ENCODE assay signal across 22 cellular contexts in the genomic region with DNA sequence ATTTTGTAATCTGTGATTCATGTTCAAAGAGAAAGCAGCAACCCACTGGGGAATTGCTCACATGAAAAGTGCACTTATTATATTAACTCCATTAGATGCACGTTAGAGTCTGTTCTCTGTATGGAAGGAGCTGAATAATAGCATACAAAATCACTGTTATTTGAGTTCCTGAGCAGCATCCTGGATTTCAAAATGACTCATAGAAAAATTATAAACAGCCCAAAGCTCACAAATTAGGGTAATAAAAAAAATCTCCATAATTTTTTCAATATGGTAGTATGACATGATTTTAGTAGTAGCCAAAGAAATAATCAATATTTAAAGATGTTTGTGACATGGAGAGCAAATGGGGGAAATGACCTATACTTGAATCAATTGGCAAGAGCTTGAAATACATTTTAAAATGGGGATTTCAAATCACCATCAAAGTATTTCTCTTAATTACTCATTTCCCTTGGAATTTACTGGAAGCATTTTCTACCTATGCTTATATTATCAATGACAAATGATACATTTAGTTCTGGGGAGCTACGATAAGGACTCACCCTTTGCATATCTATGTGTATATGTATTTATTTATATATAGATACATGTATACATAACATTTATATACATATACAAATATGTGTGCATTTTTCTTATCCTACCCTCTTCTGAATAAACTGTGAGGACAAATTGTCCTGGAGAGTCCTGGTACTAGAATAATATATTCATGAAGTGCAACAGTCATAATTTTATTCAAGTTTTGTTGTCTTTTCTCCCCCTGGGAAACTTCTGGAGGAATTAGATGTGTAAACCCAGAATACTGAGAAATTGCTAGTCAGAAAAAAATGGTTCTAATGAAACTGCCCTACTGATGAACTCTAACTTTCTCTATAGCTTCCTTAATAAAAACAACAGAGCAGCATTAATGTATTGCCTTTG.
DNase-seq lines count a peak whose midpoint lies in the region; FAIRE-seq and TF ChIP-seq lines count a peak whose summit lies in the region.
"Had no signal": no experiment of that assay in that cellular context is flagged by ENCODE, and none has a peak within 500 bp of the region (broad histone marks: within the 10 kb centered on the region; RNA-seq: fewer than 3 reads in every experiment).

No MANE protein-coding gene starts in this region.

- H3K79me2 ChIP-seq in astrocyte (ENCODE audit: insufficient read depth, low read length) (no peaks in the 10 kb centered on the region), OCI-LY7 (ENCODE audit: insufficient read depth, low read depth, low read length) (no peaks in the 10 kb centered on the region)

- DNase-seq in MCF 10A (ENCODE audit: unreplicated experiment) (no peak), breast epithelium (ENCODE audit: low spot score in 2 of 2) (no peak), astrocyte (ENCODE audit: low read depth) (no peak), fibroblast of the aortic adventitia (ENCODE audit: low read depth) (peak; percentile 68), tibial artery (no peak), colonic mucosa (no peak), OCI-LY7 (ENCODE audit: low spot score) (no peak), germinal center (ENCODE audit: low spot score) (no peak)
- DNase-seq: 8988T; activated CD4-positive, alpha-beta T cell treated with anti-CD3 and anti-CD28 coated beads, Interleukin-2, amount 10 ng/mL, durations not matched to agents 7 days and 5 days; activated CD8-positive, alpha-beta memory T cell treated with anti-CD3 and anti-CD28 coated beads, Interleukin-2, amount 50 U/mL, for 48 hours; activated naive CD4-positive, alpha-beta T cell treated with Interleukin-2 at 50 U/mL for 16 hours; hippocampal formation; kidney glomerular epithelial cell; NCI-H1417; NCI-H774; PC-9; retina; stimulated activated naive CD8-positive, alpha-beta T cell treated with anti-CD3 and anti-CD28 coated beads, Interleukin-15, Interleukin-2, amounts not matched to agents 100 U/mL and 50 U/mL, for 24 hours; transverse colon had no signal

- H3K9me3 ChIP-seq in breast epithelium = no peaks in the 10 kb centered on the region
- no peaks in the 10 kb centered on the region for H3K9me3 ChIP-seq in astrocyte (ENCODE audit: insufficient read depth, low read depth, low read length)
- H3K9me3 ChIP-seq in tibial artery = no peaks in the 10 kb centered on the region
- H3K9me3 ChIP-seq in colonic mucosa = no peaks in the 10 kb centered on the region
- no peaks in the 10 kb centered on the region for H3K9me3 ChIP-seq in OCI-LY7 (ENCODE audit: low read length)
- H3K9me3 ChIP-seq: transverse colon had no signal

- POLR2A ChIA-PET in MCF 10A (lab: Yijun Ruan, JAX) (no interaction called here), OCI-LY7 (lab: Charles Lee) (interaction anchor here (0.6 to 1.4 kb wide), 3 partner anchors 12 to 980 kb away, joined by 3 to 6 read pairs (median 3); no protein-coding TSS in a partner anchor)

- H3K27me3 ChIP-seq in breast epithelium = no peaks in the 10 kb centered on the region
- H3K27me3 ChIP-seq in astrocyte (ENCODE audit: insufficient read depth, low read length) = no peaks in the 10 kb centered on the region
- no peaks in the 10 kb centered on the region for H3K27me3 ChIP-seq in tibial artery
- no peaks in the 10 kb centered on the region for H3K27me3 ChIP-seq in colonic mucosa
- H3K27me3 ChIP-seq: transverse colon had no signal

- peaks cover 0 to 17% of the 10 kb centered on the region in 2 donors for H3K4me1 ChIP-seq in breast epithelium
- H3K4me1 ChIP-seq in astrocyte (ENCODE audit: insufficient read depth, low read length) = peaks cover 33% of the 10 kb centered on the region
- peaks cover 0 to 56% (median 37%) of the 10 kb centered on the region in 4 donors for H3K4me1 ChIP-seq in tibial artery
- peaks cover 4% of the 10 kb centered on the region for H3K4me1 ChIP-seq in colonic mucosa
- H3K4me1 ChIP-seq in OCI-LY7 (ENCODE audit: insufficient read depth, low read length, poor library complexity, severe bottlenecking) = no peaks in the 10 kb centered on the region

- H3K9me3 Mint-ChIP-seq in MCF 10A (ENCODE audit: unreplicated experiment) (peaks cover 8% of the 10 kb centered on the region), astrocyte (ENCODE audit: unreplicated experiment) (no peaks in the 10 kb centered on the region)
- H3K9me3 Mint-ChIP-seq: activated CD4-positive, alpha-beta T cell treated with anti-CD3 and anti-CD28 coated beads, Interleukin-2, amount 10 ng/mL, durations not matched to agents 7 days and 5 days; neural crest cell had no signal

- no peak overlapping the region for H3K4me3 Mint-ChIP-seq in MCF 10A (ENCODE audit: unreplicated experiment)
- no peak overlapping the region for H3K4me3 Mint-ChIP-seq in astrocyte (ENCODE audit: unreplicated experiment)
- H3K4me3 Mint-ChIP-seq: activated CD4-positive, alpha-beta T cell treated with anti-CD3 and anti-CD28 coated beads, Interleukin-2, amount 10 ng/mL, durations not matched to agents 7 days and 5 days; neural crest cell had no signal

- H2AFZ ChIP-seq in astrocyte (ENCODE audit: low read depth, low read length) = no peak overlapping the region
- no peak overlapping the region for H2AFZ ChIP-seq in OCI-LY7 (ENCODE audit: low read length)
- H2AFZ ChIP-seq: PC-9 had no signal

- no peaks in the 10 kb centered on the region for H3K9me2 ChIP-seq in OCI-LY7 (ENCODE audit: insufficient read depth, low read length)

- no peak for TF ChIP-seq POLR2A in breast epithelium (IDR thresholded peaks at IDR 0.05)

- peaks cover 54% of the 10 kb centered on the region for H3K4me1 Mint-ChIP-seq in MCF 10A (ENCODE audit: insufficient read depth, unreplicated experiment)
- H3K4me1 Mint-ChIP-seq in astrocyte (ENCODE audit: low read depth, unreplicated experiment) = peaks cover 33% of the 10 kb centered on the region
- H3K4me1 Mint-ChIP-seq: activated CD4-positive, alpha-beta T cell treated with anti-CD3 and anti-CD28 coated beads, Interleukin-2, amount 10 ng/mL, durations not matched to agents 7 days and 5 days; neural crest cell had no signal

- BruUV-seq in MCF 10A (replicated peaks; lab: Mats Ljungman, UMichigan) (no TSS peak), OCI-LY7 (replicated peaks; lab: Mats Ljungman, UMichigan) (no TSS peak)

- CTCF ChIA-PET in MCF 10A (lab: Yijun Ruan, JAX) = interaction anchor here (0.7 to 2.4 kb wide), 3 partner anchors 56 to 339 kb away, joined by 3 to 8 read pairs (median 4); no protein-coding TSS in a partner anchor
- CTCF ChIA-PET in OCI-LY7 (lab: Charles Lee; ENCODE audit: unreplicated experiment) = no interaction called here

- TF ChIP-seq CTCF in MCF 10A (IDR thresholded peaks at IDR 0.05; ENCODE audit: unreplicated experiment) = no peak
- no peak for TF ChIP-seq CTCF in breast epithelium (IDR thresholded peaks at IDR 0.05)
- no peak for TF ChIP-seq CTCF in astrocyte (IDR thresholded peaks at IDR 0.05; ENCODE audit: insufficient read depth, low read depth, low read length)
- TF ChIP-seq CTCF in fibroblast of the aortic adventitia (IDR thresholded peaks at IDR 0.05; ENCODE audit: insufficient read depth, low read length) = no peak
- TF ChIP-seq CTCF in tibial artery (IDR thresholded peaks at IDR 0.05) = no peak
- TF ChIP-seq CTCF in colonic mucosa (IDR thresholded peaks at IDR 0.05) = no peak
- TF ChIP-seq CTCF in OCI-LY7 (conservative IDR thresholded peaks at IDR 0.05; ENCODE audit: low read length) = no peak

- H3K36me3 ChIP-seq in breast epithelium (no peaks in the 10 kb centered on the region), astrocyte (ENCODE audit: insufficient read depth, low read length) (no peaks in the 10 kb centered on the region), tibial artery (no peaks in the 10 kb centered on the region), colonic mucosa (no peaks in the 10 kb centered on the region), OCI-LY7 (ENCODE audit: insufficient read depth, low read length) (no peaks in the 10 kb centered on the region)
- H3K36me3 ChIP-seq: transverse colon had no signal

- H3K27ac ChIP-seq in breast epithelium = no peak overlapping the region
- peak overlapping the region; percentile 68 for H3K27ac ChIP-seq in astrocyte (ENCODE audit: low read depth, low read length)
- H3K27ac ChIP-seq in tibial artery = peak overlapping the region; percentile 8 to 64
- H3K27ac ChIP-seq in colonic mucosa = no peak overlapping the region
- no peak overlapping the region for H3K27ac ChIP-seq in OCI-LY7 (ENCODE audit: low read depth, low read length, poor library complexity, severe bottlenecking)
- H3K27ac ChIP-seq: C4-2B, transverse colon had no signal

- H3K4me2 ChIP-seq in astrocyte (ENCODE audit: low read length) = peak overlapping the region; percentile 44
- H3K4me2 ChIP-seq in OCI-LY7 (ENCODE audit: low read length) = no peak overlapping the region

- H3K27ac Mint-ChIP-seq in MCF 10A (ENCODE audit: low read depth, unreplicated experiment) = peak overlapping the region; percentile 59
- no peak overlapping the region for H3K27ac Mint-ChIP-seq in astrocyte (ENCODE audit: unreplicated experiment)
- H3K27ac Mint-ChIP-seq: activated CD4-positive, alpha-beta T cell treated with anti-CD3 and anti-CD28 coated beads, Interleukin-2, amount 10 ng/mL, durations not matched to agents 7 days and 5 days had no signal

- H3K27me3 Mint-ChIP-seq in MCF 10A (ENCODE audit: insufficient read depth, unreplicated experiment) (no peaks in the 10 kb centered on the region), astrocyte (ENCODE audit: low read depth, unreplicated experiment) (no peaks in the 10 kb centered on the region)

- H4K20me1 ChIP-seq in astrocyte (ENCODE audit: insufficient read depth, low read length) (no peaks in the 10 kb centered on the region), OCI-LY7 (ENCODE audit: insufficient read depth, low read length) (no peaks in the 10 kb centered on the region)

- no peak overlapping the region for H3K9ac ChIP-seq in astrocyte (ENCODE audit: low read length)
- H3K9ac ChIP-seq in colonic mucosa (ENCODE audit: low read depth in 2 of 2, low read length in 2 of 2) = no peak overlapping the region

- H3K4me3 ChIP-seq in breast epithelium (no peak overlapping the region), astrocyte (ENCODE audit: insufficient read depth, low read depth, low read length) (no peak overlapping the region), fibroblast of the aortic adventitia (ENCODE audit: low read depth, low read length) (no peak overlapping the region), tibial artery (no peak overlapping the region), colonic mucosa (no peak overlapping the region), OCI-LY7 (ENCODE audit: low read depth, low read length, poor library complexity, severe bottlenecking) (no peak overlapping the region)
- H3K4me3 ChIP-seq: PC-9, transverse colon had no signal

- H3K36me3 Mint-ChIP-seq in MCF 10A (ENCODE audit: insufficient read depth, unreplicated experiment) (no peaks in the 10 kb centered on the region), astrocyte (ENCODE audit: low read depth, unreplicated experiment) (no peaks in the 10 kb centered on the region)

- FAIRE-seq in astrocyte (lab: Jason Lieb, UNC) = no peak

- intact Hi-C loops in MCF 10A (cut with micrococcal nuclease) (no loop called here), breast epithelium (cut with DNase I; ENCODE audit: low total_unique reads) (no loop called here), tibial artery (cut with DNase I; ENCODE audit: low total_unique reads) (no loop called here), colonic mucosa (cut with DNase I) (no loop called here), OCI-LY7 (cut with micrococcal nuclease; ENCODE audit: unreplicated experiment) (no loop called here)

Comparison
In these comparisons a context has a peak if more than half of its experiments do, and no peak if none do; other contexts are left out.
1. H3K27ac ChIP-seq: peak in astrocyte (single experiment) and tibial artery (2 of 2); none in breast epithelium (0 of 2), colonic mucosa (single experiment) and OCI-LY7 (single experiment).